Comparison of ENCODE assay signal across 8 cellular contexts in genomic region chr10:21495686-21496284, GRCh38. TPM values are rescaled to one million over a fixed set of nuclear protein-coding genes. Genes with fewer than 3 reads are reported as not detected.
DNase-seq lines count a peak whose midpoint lies in the region; ATAC-seq and TF ChIP-seq lines count a peak whose summit lies in the region.

No MANE protein-coding gene starts in this region.

- H3K27me3 ChIP-seq in SJSA1 (replicated peaks) = no peaks in the 10 kb centered on the region
- H3K27me3 ChIP-seq in ovary = no peaks in the 10 kb centered on the region
- no peaks in the 10 kb centered on the region for H3K27me3 ChIP-seq in thyroid gland

- TF ChIP-seq POLR2A in ovary (IDR thresholded peaks at IDR 0.05) (peak; percentile 27), thyroid gland (IDR thresholded peaks at IDR 0.05) (peak in 1 of 2 donors; percentile 27)

- peak overlapping the region in 1 of 2 donors; percentile 50 for H3K27ac Mint-ChIP-seq in activated naive CD4-positive, alpha-beta T cell treated with anti-CD3 and anti-CD28 coated beads, Interleukin-2, amount 50 U/mL, for 72 hours

- no peaks in the 10 kb centered on the region for H3K9me3 Mint-ChIP-seq in activated naive CD4-positive, alpha-beta T cell treated with anti-CD3 and anti-CD28 coated beads, Interleukin-2, amount 50 U/mL, for 72 hours

- TF ChIP-seq EP300 in ovary (IDR thresholded peaks at IDR 0.05) = no peak

- DNase-seq in G401 (ENCODE audit: low spot score) = peak; percentile 80
- DNase-seq in Jurkat, Clone E6-1 (ENCODE audit: low read depth, low spot score) = peak; percentile 81
- DNase-seq in SJSA1 (ENCODE audit: low read depth in 1 of 2, low spot score in 2 of 2) = peak; percentile 88 to 91
- DNase-seq in activated naive CD4-positive, alpha-beta T cell treated with anti-CD3 and anti-CD28 coated beads, Interleukin-2, amount 50 U/mL, for 72 hours (ENCODE audit: low spot score in 2 of 2) = peak; percentile 84 to 98
- peak; percentile 79 to 96 (median 89) for DNase-seq in head of caudate nucleus
- DNase-seq in ovary = peak; percentile 86 to 95 (median 90)
- DNase-seq in thyroid gland = peak; percentile 86 to 88

- ATAC-seq in GM21619 (IDR thresholded peaks at IDR 0.05; ENCODE audit: unreplicated experiment) = peak; percentile 71
- peak; percentile 84 to 89 for ATAC-seq in activated naive CD4-positive, alpha-beta T cell treated with anti-CD3 and anti-CD28 coated beads, Interleukin-2, amount 50 U/mL, for 72 hours

- H3K4me3 ChIP-seq in Jurkat, Clone E6-1 (ENCODE audit: low read length) = peak overlapping the region; percentile 76
- H3K4me3 ChIP-seq in SJSA1 (peak overlapping the region; percentile 81), ovary (peak overlapping the region; percentile 66), thyroid gland (replicated peaks in 1 of 3) (peak overlapping the region; percentile 55 to 80 (median 78))

- in situ Hi-C loops in G401 (cut with HindIII; ENCODE audit: low sequenced_read_pairs) = no loop called here

- 0 to 2% (median 1%) methylated on average over 37 to 59 of the region's 59 CpGs for WGBS in ovary, 3 donors
- WGBS in thyroid gland, 2 donors = 0 to 1% methylated on average over 9 to 19 of the region's 59 CpGs

- TF ChIP-seq CTCF in ovary (IDR thresholded peaks at IDR 0.05) = peak; percentile 96 to 98 (median 96)
- TF ChIP-seq CTCF in thyroid gland (IDR thresholded peaks at IDR 0.05) = peak; percentile 69 to 99 (median 97)

- H3K9me3 ChIP-seq in SJSA1 (replicated peaks) (no peaks in the 10 kb centered on the region), ovary (no peaks in the 10 kb centered on the region), thyroid gland (no peaks in the 10 kb centered on the region)

- peak overlapping the region; percentile 65 for H3K27ac ChIP-seq in SJSA1
- H3K27ac ChIP-seq in ovary = peak overlapping the region; percentile 15 to 70
- H3K27ac ChIP-seq in thyroid gland = peak overlapping the region; percentile 67 to 81 (median 79)

- peaks cover 7 to 12% of the 10 kb centered on the region in 2 donors for H3K36me3 Mint-ChIP-seq in activated naive CD4-positive, alpha-beta T cell treated with anti-CD3 and anti-CD28 coated beads, Interleukin-2, amount 50 U/mL, for 72 hours

- intact Hi-C loops in head of caudate nucleus (cut with DNase I) (loop anchor here (2.0 to 5.0 kb wide), 2 partner anchors 39 to 237 kb away; partner anchors contain the start of gene MLLT10), ovary (cut with DNase I) (loop anchor here (2.0 to 10.0 kb wide), 9 partner anchors 37 to 1491 kb away; partner anchors contain the start of gene MLLT10 (in 1 of the 4)), thyroid gland (cut with DNase I) (loop anchor here (10.0 kb wide), 1 partner anchor 211 kb away; no protein-coding TSS in a partner anchor)

- H3K4me1 ChIP-seq in SJSA1 (replicated peaks) (peaks cover 7% of the 10 kb centered on the region), ovary (ENCODE audit: insufficient read depth) (no peaks in the 10 kb centered on the region), thyroid gland (peaks cover 4 to 7% of the 10 kb centered on the region in 2 donors)

- no peaks in the 10 kb centered on the region for H3K36me3 ChIP-seq in SJSA1
- no peaks in the 10 kb centered on the region for H3K36me3 ChIP-seq in ovary
- H3K36me3 ChIP-seq in thyroid gland = no peaks in the 10 kb centered on the region

RNA-seq across cellular contexts. Expression of gene SKIDA1, which starts 29.7 kb away (rescaled TPM):
- 22.3 and 22.8 TPM in 2 replicates for total RNA-seq in G401 (2014; rRNA removed; shearing (Covaris generic))
- polyA plus RNA-seq in Jurkat, Clone E6-1 (2012; ENCODE audit: insufficient read depth, insufficient read length) = 0.42 TPM
- 0.72 and 1.7 TPM in 2 replicates for total RNA-seq in SJSA1 (2014; rRNA removed; shearing (Covaris generic))
- under 1 TPM in 1 of 2 donors, not detected in 1; 0.54 TPM for total RNA-seq in activated naive CD4-positive, alpha-beta T cell treated with anti-CD3 and anti-CD28 coated beads, Interleukin-2, amount 50 U/mL, for 72 hours
- total RNA-seq in ovary (1 to 10 TPM; 1.1 to 4.2 (median 3.4) TPM), thyroid gland (1 to 10 TPM; 3.1 to 9.9 (median 7.1) TPM)
- polyA plus RNA-seq in ovary = 1 to 10 TPM; 1.1 to 1.7 TPM

RNA-seq across cellular contexts. Expression of gene MLLT10, which starts 38.2 kb away (rescaled TPM):
- 19.6 and 30.8 TPM in 2 replicates for total RNA-seq in G401 (2014; rRNA removed; shearing (Covaris generic))
- polyA plus RNA-seq in Jurkat, Clone E6-1 (2012; ENCODE audit: insufficient read depth, insufficient read length) = 28.5 TPM
- total RNA-seq in SJSA1 (2014; rRNA removed; shearing (Covaris generic)) = 21.7 and 35.3 TPM in 2 replicates
- total RNA-seq in activated naive CD4-positive, alpha-beta T cell treated with anti-CD3 and anti-CD28 coated beads, Interleukin-2, amount 50 U/mL, for 72 hours = 10 to 100 TPM; 20.1 to 46.4 TPM
- total RNA-seq in ovary (10 to 100 TPM; 32.3 to 55.1 (median 43.7) TPM), thyroid gland (100 to 1,000 TPM in 1 of 4 donors, 10 to 100 TPM in 3; 46.3 to 109 (median 57.7) TPM)
- 10 to 100 TPM; 23.6 to 27.4 TPM for polyA plus RNA-seq in ovary

Comparison
In these comparisons a context has a peak if more than half of its experiments do, and no peak if none do; other contexts are left out.
1. Peak in every context shown above with its lines: DNase-seq, ATAC-seq, H3K4me3 ChIP-seq and H3K27ac ChIP-seq.